In genomic region chr18:46464926-46465655, GRCh38 we compare ENCODE assay signal across 16 cellular contexts.
DNase-seq lines count a peak whose midpoint lies in the region; ATAC-seq and TF ChIP-seq lines count a peak whose summit lies in the region.
"Had no signal": no experiment of that assay in that cellular context is flagged by ENCODE, and none has a peak within 500 bp of the region (broad histone marks: within the 10 kb centered on the region; RNA-seq: fewer than 3 reads in every experiment).

No MANE protein-coding gene starts in this region.

- CTCF ChIA-PET in A673 (lab: Charles Lee) = interaction anchor here (1.5 kb wide), 1 partner anchor 184 kb away, joined by 4 read pairs; no protein-coding TSS in a partner anchor

- DNase-seq in A673 (ENCODE audit: low spot score) (no peak), H9 (peak; percentile 15), astrocyte of the spinal cord (ENCODE audit: low read depth, low spot score) (no peak), left kidney (ENCODE audit: low read depth, low spot score) (peak; percentile 21), HAP-1 (ENCODE audit: low spot score in 2 of 2) (no peak), epidermal melanocyte (ENCODE audit: insufficient read length, low spot score) (no peak)
- DNase-seq in T-helper 2 cell treated with Interferon-gamma antibody and Interleukin-4, amounts not matched to agents 5 μg/mL and 100 μg/mL, for 36 hours (ENCODE audit: low spot score) = no peak
- DNase-seq: activated CD4-positive, CD25-positive, alpha-beta regulatory T cell; activated CD8-positive, alpha-beta memory T cell treated with anti-CD3 and anti-CD28 coated beads, Interleukin-2, amount 50 U/mL, for 48 hours; NCI-H2029 treated with DMSO at 0.1 percent for 48 hours; stimulated activated CD4-positive, alpha-beta T cell treated with anti-CD3 and anti-CD28 coated beads, Interleukin-4, amount 100 ng/mL, for 24 hours had no signal

- no peak overlapping the region; the same call in 1 of the 2 replicates for H2BK15ac ChIP-seq in H9 (ENCODE audit: low read depth, low read length)

- no peak overlapping the region for H2BK5ac ChIP-seq in H9 (ENCODE audit: insufficient read length, low read length)

- H3K4me2 ChIP-seq in H9 (ENCODE audit: insufficient read depth, insufficient read length, low read length) = no peak overlapping the region

- no peak overlapping the region for H3K4me3 ChIP-seq in A673 (ENCODE audit: low read depth, low read length, poor library complexity, severe bottlenecking)
- H3K4me3 ChIP-seq in astrocyte of the spinal cord (ENCODE audit: low read depth, low read length) = no peak overlapping the region
- no peak overlapping the region for H3K4me3 ChIP-seq in HAP-1
- H3K4me3 ChIP-seq: SJSA1, vagina had no signal

- H3K79me1 ChIP-seq in H9 (ENCODE audit: insufficient read depth, low read depth, low read length, poor library complexity, severe bottlenecking) = no peaks in the 10 kb centered on the region

- H3K36me3 Mint-ChIP-seq in H9 (ENCODE audit: insufficient read depth in 1 of 3, low read depth in 3 of 3) = no peaks in the 10 kb centered on the region
- H3K36me3 Mint-ChIP-seq in T-helper 2 cell treated with Interferon-gamma antibody and Interleukin-4, amounts not matched to agents 5 μg/mL and 100 μg/mL, for 36 hours (ENCODE audit: low read depth) = no peaks in the 10 kb centered on the region
- H3K36me3 Mint-ChIP-seq: activated naive CD8-positive, alpha-beta T cell; stimulated activated effector memory CD8-positive, alpha-beta T cell treated with anti-CD3 and anti-CD28 coated beads, Interleukin-12 subunit alpha, Interleukin-12 subunit beta, amount 100 ng/mL, for 72 hours had no signal

- H4K8ac ChIP-seq in H9 (replicated peaks; ENCODE audit: insufficient read length, low read depth, low read length) = no peak overlapping the region

- no peaks in the 10 kb centered on the region; a peak in 1 of 5 replicates for H3K9me3 Mint-ChIP-seq in H9
- no peaks in the 10 kb centered on the region for H3K9me3 Mint-ChIP-seq in T-helper 2 cell treated with Interferon-gamma antibody and Interleukin-4, amounts not matched to agents 5 μg/mL and 100 μg/mL, for 36 hours
- H3K9me3 Mint-ChIP-seq: stimulated activated effector memory CD8-positive, alpha-beta T cell treated with anti-CD3 and anti-CD28 coated beads, Interleukin-12 subunit alpha, Interleukin-12 subunit beta, amount 100 ng/mL, for 72 hours had no signal

- H3K23me2 ChIP-seq in H9 (ENCODE audit: insufficient read length, low read depth, low read length, poor library complexity, severe bottlenecking) = no peaks in the 10 kb centered on the region

- H3K4me1 Mint-ChIP-seq in H9 = peaks cover 46 to 66% of the 10 kb centered on the region in 2 experiments
- no peaks in the 10 kb centered on the region for H3K4me1 Mint-ChIP-seq in T-helper 2 cell treated with Interferon-gamma antibody and Interleukin-4, amounts not matched to agents 5 μg/mL and 100 μg/mL, for 36 hours (ENCODE audit: low read depth)
- H3K4me1 Mint-ChIP-seq: stimulated activated effector memory CD8-positive, alpha-beta T cell treated with anti-CD3 and anti-CD28 coated beads, Interleukin-12 subunit alpha, Interleukin-12 subunit beta, amount 100 ng/mL, for 72 hours had no signal

- H2BK12ac ChIP-seq in H9 (ENCODE audit: insufficient read length, low read depth, low read length) = no peak overlapping the region

- POLR2A ChIA-PET in A673 (lab: Charles Lee; ENCODE audit: low non-redundant PET) = no interaction called here

- no peak overlapping the region for H2BK20ac ChIP-seq in H9 (ENCODE audit: low read depth, low read length, poor library complexity, severe bottlenecking)

- no peak overlapping the region for H2AK5ac ChIP-seq in H9 (ENCODE audit: insufficient read length, low read length)

- H4K20me1 ChIP-seq in H9 (ENCODE audit: control insufficient read depth, insufficient read depth, insufficient read length) = no peaks in the 10 kb centered on the region

- H3K27ac ChIP-seq in A673 (ENCODE audit: low read depth, low read length, poor library complexity, severe bottlenecking) (no peak overlapping the region), H9 (ENCODE audit: insufficient read length, low read depth, low read length) (no peak overlapping the region)
- H3K27ac ChIP-seq: SJSA1, vagina had no signal

- H2BK120ac ChIP-seq in H9 (ENCODE audit: low read depth, low read length, poor library complexity, severe bottlenecking) = no peak overlapping the region

- H3K56ac ChIP-seq in H9 (ENCODE audit: insufficient read length, low read depth, low read length) = no peak overlapping the region

- no CpG with 5 or more reads among the region's 8 CpGs for WGBS in H9 (ENCODE audit: extremely low coverage, insufficient read length, low lambda C conversion rate)

- in situ Hi-C loops in astrocyte of the spinal cord (cut with HindIII; ENCODE audit: low sequenced_read_pairs) (no loop called here), HAP-1 (cut with MboI; ENCODE audit: low sequenced_read_pairs) (no loop called here)

- H3K27me3 ChIP-seq in A673 (replicated peaks; ENCODE audit: insufficient read depth, low read depth, low read length, poor library complexity) = no peaks in the 10 kb centered on the region
- H3K27me3 ChIP-seq in H9 (ENCODE audit: insufficient read depth, low read length) = no peaks in the 10 kb centered on the region
- peaks cover 8% of the 10 kb centered on the region for H3K27me3 ChIP-seq in HAP-1 (ENCODE audit: low read depth)
- H3K27me3 ChIP-seq: SJSA1, vagina had no signal

- no peak overlapping the region for H2AFZ ChIP-seq in H9 (ENCODE audit: low read length)

- no TSS peak for BruUV-seq in A673 (replicated peaks; lab: Mats Ljungman, UMichigan)

- no peak overlapping the region for H3K18ac ChIP-seq in H9 (ENCODE audit: insufficient read length, low read depth, low read length)

- no peak overlapping the region for H3K23ac ChIP-seq in H9 (ENCODE audit: insufficient read length, low read depth, low read length)

- H3K9ac ChIP-seq in H9 (ENCODE audit: extremely low read depth, insufficient read length, low read length) = no peak overlapping the region

- no peak overlapping the region for H3K4ac ChIP-seq in H9 (ENCODE audit: low read depth, low read length)

- H3K27ac Mint-ChIP-seq in H9 = no peak overlapping the region
- no peak overlapping the region for H3K27ac Mint-ChIP-seq in T-helper 2 cell treated with Interferon-gamma antibody and Interleukin-4, amounts not matched to agents 5 μg/mL and 100 μg/mL, for 36 hours
- H3K27ac Mint-ChIP-seq: activated naive CD8-positive, alpha-beta T cell; stimulated activated effector memory CD8-positive, alpha-beta T cell treated with anti-CD3 and anti-CD28 coated beads, Interleukin-12 subunit alpha, Interleukin-12 subunit beta, amount 100 ng/mL, for 72 hours had no signal

- H3K4me1 ChIP-seq in A673 (ENCODE audit: insufficient read depth, low read length, poor library complexity, severe bottlenecking) = peaks cover 23% of the 10 kb centered on the region
- no peaks in the 10 kb centered on the region; the same call in 1 of the 2 replicates for H3K4me1 ChIP-seq in H9 (ENCODE audit: insufficient read depth, low read length)
- no peaks in the 10 kb centered on the region for H3K4me1 ChIP-seq in HAP-1

- no peak for ATAC-seq in HG03442 (IDR thresholded peaks at IDR 0.05; ENCODE audit: unreplicated experiment)
- ATAC-seq: stimulated activated effector memory CD8-positive, alpha-beta T cell treated with anti-CD3 and anti-CD28 coated beads, Interleukin-12 subunit alpha, Interleukin-12 subunit beta, amount 100 ng/mL, for 72 hours had no signal

- no peaks in the 10 kb centered on the region for H3K79me2 ChIP-seq in H9 (ENCODE audit: insufficient read depth, low read length)

- no peak overlapping the region for H3T11ph ChIP-seq in H9 (ENCODE audit: low read length)

- TF ChIP-seq CTCF in A673 (conservative IDR thresholded peaks at IDR 0.05; ENCODE audit: low read depth, low read length) (peak; percentile 36), H9 (conservative IDR thresholded peaks at IDR 0.05) (peak; percentile 48; the same call in 2 of the 3 replicates), astrocyte of the spinal cord (IDR thresholded peaks at IDR 0.05; ENCODE audit: low read depth, low read length) (peak; percentile 43)

- H3K36me3 ChIP-seq in A673 (ENCODE audit: insufficient read depth, low read length, poor library complexity, severe bottlenecking) (no peaks in the 10 kb centered on the region), HAP-1 (replicated peaks) (no peaks in the 10 kb centered on the region)
- H3K36me3 ChIP-seq: SJSA1, vagina had no signal

- no peak overlapping the region for H4K5ac ChIP-seq in H9 (ENCODE audit: insufficient read length, low read depth, low read length)

- H3K9me3 ChIP-seq in A673 (ENCODE audit: low read depth, low read length, poor library complexity, severe bottlenecking) = no peaks in the 10 kb centered on the region
- H3K9me3 ChIP-seq in H9 (ENCODE audit: control insufficient read depth, low read depth, low read length) = no peaks in the 10 kb centered on the region
- H3K9me3 ChIP-seq in HAP-1 = no peaks in the 10 kb centered on the region
- H3K9me3 ChIP-seq: SJSA1, vagina had no signal

- H3K14ac ChIP-seq in H9 (ENCODE audit: insufficient read depth, low read length) = no peak overlapping the region

- H3K4me3 Mint-ChIP-seq in H9 = no peak overlapping the region
- H3K4me3 Mint-ChIP-seq in T-helper 2 cell treated with Interferon-gamma antibody and Interleukin-4, amounts not matched to agents 5 μg/mL and 100 μg/mL, for 36 hours = no peak overlapping the region
- H3K4me3 Mint-ChIP-seq: activated naive CD8-positive, alpha-beta T cell; stimulated activated effector memory CD8-positive, alpha-beta T cell treated with anti-CD3 and anti-CD28 coated beads, Interleukin-12 subunit alpha, Interleukin-12 subunit beta, amount 100 ng/mL, for 72 hours had no signal

- H4K91ac ChIP-seq in H9 (ENCODE audit: insufficient read length, low read depth, low read length) = no peak overlapping the region

- intact Hi-C loops in A673 (cut with micrococcal nuclease; ENCODE audit: unreplicated experiment) = no loop called here

- H3K27me3 Mint-ChIP-seq in H9 (ENCODE audit: low read depth) = peaks cover 2% of the 10 kb centered on the region
- peaks cover 9% of the 10 kb centered on the region for H3K27me3 Mint-ChIP-seq in T-helper 2 cell treated with Interferon-gamma antibody and Interleukin-4, amounts not matched to agents 5 μg/mL and 100 μg/mL, for 36 hours (ENCODE audit: low read depth)
- H3K27me3 Mint-ChIP-seq: activated naive CD8-positive, alpha-beta T cell had no signal

Comparison
In these comparisons a context has a peak if more than half of its experiments do, and no peak if none do; other contexts are left out.
1. DNase-seq: peak in H9 (single experiment) and left kidney (single experiment); none in A673 (single experiment), astrocyte of the spinal cord (single experiment), HAP-1 (0 of 2), epidermal melanocyte (single experiment) and T-helper 2 cell treated with Interferon-gamma antibody and Interleukin-4, amounts not matched to agents 5 μg/mL and 100 μg/mL, for 36 hours (single experiment).
2. Peak in every context shown above with its lines, with median percentiles within 50 percentile points of each other: CTCF ChIP-seq.